8 cellular contexts compared by ENCODE assay signal in the genomic region with DNA sequence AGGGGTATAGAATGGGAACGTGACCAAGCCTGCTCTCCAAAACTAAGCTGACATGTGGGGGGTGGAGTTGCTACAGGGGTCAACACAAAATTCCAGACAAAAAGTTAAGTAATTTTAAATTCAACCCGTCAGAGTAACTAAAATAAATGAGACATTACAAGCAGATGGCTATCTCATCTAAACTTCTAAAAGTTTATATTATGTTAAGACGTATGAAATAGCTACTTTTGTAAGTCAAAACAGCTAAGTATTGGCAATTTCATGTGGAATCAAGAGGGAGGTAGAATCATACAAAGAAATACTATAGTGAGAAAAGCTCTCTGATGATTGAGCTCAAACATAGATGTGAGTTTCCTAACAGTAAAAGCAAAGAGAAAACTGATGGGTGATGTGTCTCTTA.
"Had no signal": no experiment of that assay in that cellular context is flagged by ENCODE, and none has a peak within 500 bp of the region (broad histone marks: within the 10 kb centered on the region; RNA-seq: fewer than 3 reads in every experiment).

No MANE protein-coding gene starts in this region.

- H3K27ac ChIP-seq: HL-60, KMS-11 had no signal

- H3K27ac Mint-ChIP-seq: IgD-negative memory B cell had no signal

- H3K4me3 ChIP-seq: K562 had no signal

- H3K4me3 Mint-ChIP-seq: IgD-negative memory B cell had no signal

- ATAC-seq: HepG2, K562 had no signal

- DNase-seq: IMR-90, KBM-7, KG1 had no signal

- H3K4me2 ChIP-seq: KMS-11 had no signal
